Comparison of ENCODE assay signal across 26 cellular contexts in the genomic region with DNA sequence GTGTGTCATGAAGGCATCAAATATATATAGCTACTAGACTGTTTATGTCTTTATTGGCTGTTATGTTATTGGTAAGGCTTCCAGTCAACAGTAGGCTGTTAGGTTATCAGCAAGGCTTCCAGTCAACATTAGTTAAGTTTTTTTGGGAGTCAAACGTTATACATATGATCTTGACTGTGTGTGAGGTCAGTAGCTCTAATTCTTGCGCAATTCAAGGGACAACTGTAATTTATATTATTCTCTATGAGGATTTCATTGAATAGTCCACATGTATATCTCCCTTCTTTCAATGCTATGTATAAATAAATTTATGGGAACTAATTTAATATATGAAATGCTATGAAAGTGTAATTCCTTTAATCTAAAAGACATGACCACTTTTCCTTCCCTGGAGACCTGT.
"Had no signal": no experiment of that assay in that cellular context is flagged by ENCODE, and none has a peak within 500 bp of the region (broad histone marks: within the 10 kb centered on the region; RNA-seq: fewer than 3 reads in every experiment).

No MANE protein-coding gene starts in this region.

- H3K4me3 ChIP-seq: colonic mucosa, esophagus squamous epithelium, gastrocnemius medialis, heart right ventricle, left lung, lower lobe of right lung, mucosa of descending colon had no signal

- DNase-seq: colonic mucosa; cortex of kidney; effector CD8-positive, alpha-beta T cell; effector memory CD8-positive, alpha-beta T cell; endodermal cell; erythroblast; esophagus squamous epithelium; foreskin fibroblast; foreskin melanocyte; gastrocnemius medialis; glutamatergic neuron; head of caudate nucleus; heart right ventricle; hippocampal formation; left cardiac atrium; left lung; left ventricle myocardium superior; lower lobe of right lung; mesenchymal stem cell; mucosa of descending colon; naive B cell had no signal

- ATAC-seq: effector memory CD8-positive, alpha-beta T cell; esophagus mucosa; gastrocnemius medialis; heart right ventricle; left cardiac atrium; left lung; left ventricle myocardium superior; lower lobe of right lung; mucosa of descending colon had no signal

- H3K4me1 ChIP-seq: colonic mucosa, esophagus squamous epithelium, gastrocnemius medialis, heart right ventricle, left lung, lower lobe of right lung had no signal

- H3K36me3 ChIP-seq: colonic mucosa, esophagus squamous epithelium, gastrocnemius medialis, heart right ventricle, left lung, lower lobe of right lung had no signal

- H3K9me3 ChIP-seq: colonic mucosa, esophagus squamous epithelium, gastrocnemius medialis, heart right ventricle, left lung, lower lobe of right lung, mucosa of descending colon had no signal

- H3K27ac ChIP-seq: colonic mucosa, epithelial cell of prostate, esophagus squamous epithelium, gastrocnemius medialis, heart right ventricle, left lung, lower lobe of right lung had no signal

- H3K27me3 ChIP-seq: colonic mucosa, esophagus squamous epithelium, gastrocnemius medialis, heart right ventricle, left lung had no signal

- FAIRE-seq: endometrium, islet of Langerhans, keratinocyte had no signal
